In the genomic region with DNA sequence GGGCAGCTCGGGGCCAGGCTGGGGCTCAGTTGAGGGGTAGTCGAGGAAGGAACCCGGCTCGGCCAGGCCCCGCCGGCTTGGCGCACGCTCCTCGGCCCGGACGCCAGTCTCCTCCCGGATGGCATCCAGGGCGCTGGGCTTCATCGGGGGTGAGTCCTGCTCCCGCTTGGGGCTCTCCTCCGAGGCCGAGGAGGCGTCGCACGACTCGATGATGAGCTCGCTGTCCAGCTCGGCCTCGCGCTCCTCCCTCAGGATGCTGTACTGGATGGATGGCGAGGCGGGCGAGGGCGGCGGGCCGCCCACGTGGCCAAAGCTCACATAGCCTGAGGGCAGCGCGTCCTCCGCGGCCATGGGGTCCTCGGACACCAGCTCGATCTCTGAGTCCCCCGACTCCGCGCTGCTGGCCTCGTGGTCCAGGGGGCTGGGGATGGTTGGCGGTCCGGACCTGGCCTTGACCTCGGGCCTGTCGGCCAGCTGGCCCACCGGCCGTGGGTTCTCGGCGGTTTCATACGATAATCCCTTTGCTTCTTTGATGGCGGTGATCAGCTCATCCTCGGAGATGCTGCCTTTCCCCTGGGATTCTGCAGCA, we compare ENCODE assay signal across 23 cellular contexts.
DNase-seq lines count a peak whose midpoint lies in the region; ATAC-seq, FAIRE-seq and TF ChIP-seq lines count a peak whose summit lies in the region.
"Had no signal": no experiment of that assay in that cellular context is flagged by ENCODE, and none has a peak within 500 bp of the region (broad histone marks: within the 10 kb centered on the region; RNA-seq: fewer than 3 reads in every experiment).

No MANE protein-coding gene starts in this region.

- H4K20me1 ChIP-seq in H1 (replicated peaks in 1 of 2; ENCODE audit: control insufficient read depth in 1 of 2, insufficient read depth in 2 of 2, low read length in 2 of 2): no peaks in the 10 kb centered on the region

- POLR2A ChIA-PET in H1 (lab: Charles Lee; ENCODE audit: partially characterized antibody): no interaction called here

- H2AFZ ChIP-seq in H1 (ENCODE audit: low read length): no peak overlapping the region
- H2AFZ ChIP-seq in neuronal stem cell (ENCODE audit: low read length): no peak overlapping the region
- H2AFZ ChIP-seq: GM23338 had no signal

- H3K18ac ChIP-seq in H1 (ENCODE audit: extremely low read depth, low read length) (no peak overlapping the region), neuronal stem cell (ENCODE audit: low read length) (peak overlapping the region; percentile 82)

- intact Hi-C loops in vagina (cut with DNase I): no loop called here

- TF ChIP-seq POLR2A in H1 (IDR thresholded peaks at IDR 0.05; ENCODE audit: control extremely low read depth in 1 of 2, low read depth in 2 of 2, low read length in 2 of 2) (no peak), vagina (IDR thresholded peaks at IDR 0.05) (no peak)

- H2BK12ac ChIP-seq in H1 (ENCODE audit: low read depth, low read length) (no peak overlapping the region), neuronal stem cell (ENCODE audit: low read length) (peak overlapping the region; percentile 25)

- H2AK5ac ChIP-seq in H1 (ENCODE audit: low read depth, low read length): no peak overlapping the region
- peak overlapping the region; percentile 94 for H2AK5ac ChIP-seq in neuronal stem cell (ENCODE audit: low read depth, low read length)

- no peak overlapping the region for H4K91ac ChIP-seq in H1 (replicated peaks; ENCODE audit: insufficient read length, low read length)
- H4K91ac ChIP-seq in neuronal stem cell (ENCODE audit: low read depth, low read length, poor library complexity): peak overlapping the region; percentile 95

- H2BK15ac ChIP-seq in H1 (ENCODE audit: low read length) (no peak overlapping the region), neuronal stem cell (ENCODE audit: low read length) (peak overlapping the region; percentile 88)

- H3K4me3 ChIP-seq in H1 (ENCODE audit: extremely low read depth in 1 of 4, insufficient read depth in 2 of 4, low read depth in 3 of 4, low read length in 4 of 4) (no peak overlapping the region), neuronal stem cell (ENCODE audit: low read length in 2 of 2) (no peak overlapping the region), vagina (no peak overlapping the region)
- H3K4me3 ChIP-seq: GM23338, K562, MG63, Peyer's patch had no signal

- H3K79me2 ChIP-seq in H1 (ENCODE audit: control insufficient read depth in 1 of 2, insufficient read depth in 2 of 2, low read length in 2 of 2): no peaks in the 10 kb centered on the region

- CTCF ChIA-PET in H1 (lab: Charles Lee; ENCODE audit: partially characterized antibody): interaction anchor here (0.8 to 1.4 kb wide), 4 partner anchors 14 to 215 kb away, joined by 3 to 5 read pairs (median 4); no protein-coding TSS in a partner anchor

- H3K79me1 ChIP-seq in H1 (ENCODE audit: low read depth, low read length) (no peaks in the 10 kb centered on the region), neuronal stem cell (ENCODE audit: low read depth, low read length) (no peaks in the 10 kb centered on the region)

- H3K4ac ChIP-seq in H1 (replicated peaks; ENCODE audit: insufficient read length, low read depth, low read length) (no peak overlapping the region), neuronal stem cell (ENCODE audit: low read length) (no peak overlapping the region)

- H2BK5ac ChIP-seq in H1 (ENCODE audit: low read depth, low read length) (no peak overlapping the region), neuronal stem cell (ENCODE audit: low read length) (peak overlapping the region; percentile 67)

- no peak for TF ChIP-seq CTCF in H1 (IDR thresholded peaks at IDR 0.05; ENCODE audit: control extremely low read depth in 1 of 3, insufficient read depth in 1 of 3, low read depth in 1 of 3, low read length in 3 of 3)
- no peak for TF ChIP-seq CTCF in vagina (IDR thresholded peaks at IDR 0.05)

- H3K56ac ChIP-seq in H1 (replicated peaks; ENCODE audit: insufficient read length, low read depth, low read length): no peak overlapping the region

- H3K27me3 ChIP-seq in H1 (replicated peaks in 1 of 4; ENCODE audit: control insufficient read depth in 3 of 4, extremely low read depth in 1 of 4, insufficient read depth in 3 of 4, low read length in 3 of 4) (no peaks in the 10 kb centered on the region), neuronal stem cell (ENCODE audit: control insufficient read depth in 3 of 3, insufficient read depth in 3 of 3, low read depth in 1 of 3, low read length in 3 of 3) (no peaks in the 10 kb centered on the region), vagina (no peaks in the 10 kb centered on the region)
- H3K27me3 ChIP-seq: MG63, Peyer's patch had no signal

- H4K8ac ChIP-seq in H1 (ENCODE audit: extremely low read depth, insufficient read depth, low read length): peak overlapping the region; percentile 23; the same call in 1 of the 2 replicates
- no peak overlapping the region for H4K8ac ChIP-seq in neuronal stem cell (ENCODE audit: low read depth, low read length)

- H3K9ac ChIP-seq in H1 (replicated peaks in 1 of 4; ENCODE audit: extremely low read depth in 1 of 4, low read depth in 3 of 4, low read length in 3 of 4) (no peak overlapping the region), neuronal stem cell (ENCODE audit: low read depth, low read length, poor library complexity) (no peak overlapping the region)

- no peaks in the 10 kb centered on the region for H3K4me1 ChIP-seq in H1 (replicated peaks in 1 of 4; ENCODE audit: control insufficient read depth in 3 of 4, insufficient read depth in 4 of 4, low read length in 3 of 4)
- H3K4me1 ChIP-seq in neuronal stem cell (ENCODE audit: control insufficient read depth in 2 of 2, insufficient read depth in 1 of 2, low read depth in 1 of 2, low read length in 2 of 2): peaks cover 0 to 8% of the 10 kb centered on the region in 2 donors
- no peaks in the 10 kb centered on the region for H3K4me1 ChIP-seq in vagina
- H3K4me1 ChIP-seq: Peyer's patch had no signal

- H3K36me3 ChIP-seq in H1 (ENCODE audit: control insufficient read depth in 2 of 4, insufficient read depth in 4 of 4, low read length in 3 of 4) (no peaks in the 10 kb centered on the region), neuronal stem cell (replicated peaks in 1 of 2; ENCODE audit: control insufficient read depth in 2 of 2, insufficient read depth in 2 of 2, low read length in 2 of 2) (no peaks in the 10 kb centered on the region), vagina (no peaks in the 10 kb centered on the region)
- H3K36me3 ChIP-seq: MG63, Peyer's patch had no signal

- no peak for ATAC-seq in HG03565 (IDR thresholded peaks at IDR 0.05; ENCODE audit: unreplicated experiment)
- ATAC-seq: CD8-positive, alpha-beta T cell; GM23338; HCT116; HepG2; K562 had no signal

- H3K9me3 ChIP-seq in H1 (ENCODE audit: insufficient read depth in 2 of 2, low read depth in 1 of 2, low read length in 1 of 2): no peaks in the 10 kb centered on the region
- H3K9me3 ChIP-seq in neuronal stem cell (replicated peaks in 1 of 2; ENCODE audit: control insufficient read depth in 2 of 2, insufficient read depth in 1 of 2, low read depth in 1 of 2, low read length in 2 of 2): peaks cover 0 to 5% of the 10 kb centered on the region in 2 donors
- no peaks in the 10 kb centered on the region for H3K9me3 ChIP-seq in vagina
- H3K9me3 ChIP-seq: MG63, Peyer's patch had no signal

- H3K27ac ChIP-seq in H1 (ENCODE audit: low read depth, low read length) (no peak overlapping the region), neuronal stem cell (replicated peaks; ENCODE audit: low read length) (no peak overlapping the region), vagina (no peak overlapping the region)
- H3K27ac ChIP-seq: Peyer's patch had no signal

- H3K23ac ChIP-seq in H1 (ENCODE audit: insufficient read length) (no peak overlapping the region), neuronal stem cell (ENCODE audit: low read depth, low read length, poor library complexity) (no peak overlapping the region)

- DNase-seq in activated gamma-delta T cell (lab: John Stamatoyannopoulos, UW): peak; percentile 9
- no peak for DNase-seq in activated gamma-delta T cell treated with Interleukin-2 at 50 U/mL for 16 hours
- DNase-seq in H1 (ENCODE audit: low read depth in 1 of 2, low spot score in 2 of 2): no peak
- no peak for DNase-seq in neuronal stem cell (ENCODE audit: low spot score)
- DNase-seq in NK-92 (lab: John Stamatoyannopoulos, UW; ENCODE audit: unreplicated experiment): no peak
- no peak for DNase-seq in NCI-H2227 (lab: John Stamatoyannopoulos, UW; ENCODE audit: unreplicated experiment)
- DNase-seq in vagina (ENCODE audit: extremely low spot score in 2 of 2): no peak
- DNase-seq: 8988T; C1 segment of cervical spinal cord; CD8-positive, alpha-beta T cell; MG63; NCI-H1092 treated with DMSO at 0.1 percent for 48 hours; NCI-H1436 treated with DMSO at 0.1 percent for 48 hours; NCI-H2029; NCI-H345; Peyer's patch had no signal

- no peak for FAIRE-seq in H1 (lab: Jason Lieb, UNC)
- FAIRE-seq: G401.6, GM18507, HepG2, K562 had no signal

- H3K14ac ChIP-seq in H1 (ENCODE audit: insufficient read length) (no peak overlapping the region), neuronal stem cell (ENCODE audit: low read length) (peak overlapping the region; percentile 66)

- H3K23me2 ChIP-seq in H1 (ENCODE audit: low read depth, low read length): no peaks in the 10 kb centered on the region

- WGBS in H1 (ENCODE audit: extremely low coverage in 1 of 2, insufficient coverage in 1 of 2, insufficient read length in 1 of 2, insufficient replicate concordance in 2 of 2, low coverage in 1 of 2, low lambda C conversion rate in 2 of 2, missing lambda C conversion rate in 1 of 2), 2 experiments: 97% methylated on average over 23 of the region's 53 CpGs; no CpG with 5 or more reads in 1 of the 2 experiments
- no CpG with 5 or more reads among the region's 53 CpGs for WGBS in neuronal stem cell (ENCODE audit: extremely low coverage in 2 of 2, insufficient read length in 2 of 2, insufficient replicate concordance in 1 of 2), 2 donors

- TF ChIP-seq EP300 in H1 (IDR thresholded peaks at IDR 0.05; ENCODE audit: borderline replicate concordance in 1 of 2, low read depth in 2 of 2, low read length in 2 of 2): no peak

- H4K5ac ChIP-seq in H1 (ENCODE audit: insufficient read length, low read depth, low read length): no peak overlapping the region

- no peak for TF ChIP-seq RAD21 in H1 (IDR thresholded peaks at IDR 0.05 in 1 of 2, conservative IDR thresholded peaks at IDR 0.05 in 1 of 2; ENCODE audit: low read depth in 2 of 2, low read length in 2 of 2)

- H2BK120ac ChIP-seq in H1 (replicated peaks; ENCODE audit: low read depth, low read length) (no peak overlapping the region), neuronal stem cell (ENCODE audit: low read depth, low read length) (peak overlapping the region; percentile 50)

- H3K4me2 ChIP-seq in H1 (ENCODE audit: insufficient read depth in 1 of 2, low read depth in 2 of 2, low read length in 2 of 2): no peak overlapping the region
- H3K4me2 ChIP-seq in neuronal stem cell (ENCODE audit: insufficient read depth, low read length, poor library complexity, severe bottlenecking): no peak overlapping the region
- H3K4me2 ChIP-seq: GM23338 had no signal

- no peak overlapping the region for H2BK20ac ChIP-seq in H1 (ENCODE audit: low read length)

TF ChIP-seq in H1, 55 proteins besides CTCF, POLR2A, EP300 and RAD21 (continues in another document):
- no peak for TF ChIP-seq POU5F1 (IDR thresholded peaks at IDR 0.05; ENCODE audit: low read depth, low read length)
- TF ChIP-seq SP1 (IDR thresholded peaks at IDR 0.05; ENCODE audit: low read depth, low read length): no peak
- no peak for TF ChIP-seq GABPA (IDR thresholded peaks at IDR 0.05; ENCODE audit: borderline replicate concordance, insufficient read depth, low read length)
